ENCODE assay signal across 18 cellular contexts in genomic region chr1:7760245-7760644, GRCh38. TPM values are rescaled to one million over a fixed set of nuclear protein-coding genes. Genes with fewer than 3 reads are reported as not detected.
A peak's percentile ranks its signal among the peaks of the same experiment; 100 is the strongest.
DNase-seq lines count a peak whose midpoint lies in the region; ATAC-seq, FAIRE-seq and TF ChIP-seq lines count a peak whose summit lies in the region.
"Had no signal": no experiment of that assay in that cellular context is flagged by ENCODE, and none has a peak within 500 bp of the region (broad histone marks: within the 10 kb centered on the region; RNA-seq: fewer than 3 reads in every experiment).

No MANE protein-coding gene starts in this region.

- POLR2A ChIA-PET in endothelial cell of umbilical vein (lab: Charles Lee): no interaction called here

- H2AFZ ChIP-seq in endothelial cell of umbilical vein (ENCODE audit: low read depth, low read length): no peak overlapping the region

- peak overlapping the region; percentile 32 for H3K27ac ChIP-seq in VCaP
- H3K27ac ChIP-seq in endothelial cell of umbilical vein (ENCODE audit: insufficient read depth, low read depth, low read length): peak overlapping the region; percentile 43
- H3K27ac ChIP-seq in spleen: peak overlapping the region in 7 of 8 donors; percentile 8 to 69 (median 49)

- no peaks in the 10 kb centered on the region for H3K36me3 ChIP-seq in endothelial cell of umbilical vein (ENCODE audit: control insufficient read depth in 2 of 2, extremely low read depth in 1 of 2, insufficient read depth in 2 of 2, low read length in 2 of 2)
- no peaks in the 10 kb centered on the region for H3K36me3 ChIP-seq in spleen
- H3K36me3 ChIP-seq: MG63, Peyer's patch had no signal

- TF ChIP-seq CTCF in VCaP (conservative IDR thresholded peaks at IDR 0.05): no peak
- TF ChIP-seq CTCF in endothelial cell of umbilical vein (IDR thresholded peaks at IDR 0.05; ENCODE audit: extremely low read depth in 1 of 2, insufficient read depth in 1 of 2, low read depth in 1 of 2, low read length in 2 of 2): no peak
- TF ChIP-seq CTCF in spleen (IDR thresholded peaks at IDR 0.05 in 8 of 11, conservative IDR thresholded peaks at IDR 0.05 in 3 of 11): no peak

- no TSS peak for BruUV-seq in endothelial cell of umbilical vein (replicated peaks; lab: Mats Ljungman, UMichigan)

- H3K9me1 ChIP-seq in endothelial cell of umbilical vein (replicated peaks; ENCODE audit: control insufficient read depth, extremely low read depth, insufficient read depth, low read length): no peaks in the 10 kb centered on the region

- no peak for ATAC-seq in left colon
- ATAC-seq in activated CD4-positive, CD25-positive, alpha-beta regulatory T cell treated with anti-CD3 and anti-CD28 coated beads, Interleukin-2, amount 50 U/mL, for 24 hours: no peak

- H3K79me2 ChIP-seq in endothelial cell of umbilical vein (ENCODE audit: control insufficient read depth, insufficient read depth, low read length): no peaks in the 10 kb centered on the region

- H4K20me1 ChIP-seq in endothelial cell of umbilical vein (replicated peaks; ENCODE audit: control insufficient read depth, extremely low read depth, insufficient read depth, low read length): no peaks in the 10 kb centered on the region

- H3K9me3 ChIP-seq in endothelial cell of umbilical vein (replicated peaks; ENCODE audit: control insufficient read depth, insufficient read depth, low read length): no peaks in the 10 kb centered on the region
- H3K9me3 ChIP-seq in spleen: no peaks in the 10 kb centered on the region
- H3K9me3 ChIP-seq: MG63, Peyer's patch had no signal

- peak; percentile 38 for FAIRE-seq in endothelial cell of umbilical vein (lab: Jason Lieb, UNC)
- FAIRE-seq: H54 had no signal

- WGBS in spleen, 5 donors: 64 to 79% (median 76%) methylated on average over 6 of the region's 6 CpGs

- dilution Hi-C loops in endothelial cell of umbilical vein (cut with MboI; ENCODE audit: extremely low pct_ligation_motif_present, low sequenced_read_pairs): no loop called here

- DNase-seq in M059J (ENCODE audit: low read depth): peak; percentile 17
- DNase-seq in endothelial cell of umbilical vein (ENCODE audit: low read depth, low spot score): peak; percentile 55
- DNase-seq in spleen: no peak
- DNase-seq in GM19238 (ENCODE audit: insufficient read length, low spot score): no peak
- no peak for DNase-seq in left colon
- DNase-seq in iPS-NIHi11 (ENCODE audit: low spot score): no peak
- DNase-seq: ACHN, AML-193, COR-L47, MG63, NCI-H1092, NCI-H146, NCI-H2081 treated with DMSO at 0.1 percent for 48 hours, NCI-H524, Peyer's patch had no signal

- TF ChIP-seq POLR2A in endothelial cell of umbilical vein (IDR thresholded peaks at IDR 0.05; ENCODE audit: low read depth, low read length) (no peak), spleen (IDR thresholded peaks at IDR 0.05) (no peak)

- H3K4me2 ChIP-seq in endothelial cell of umbilical vein (ENCODE audit: insufficient read depth, low read length): peak overlapping the region; percentile 9

- no peaks in the 10 kb centered on the region for H3K27me3 ChIP-seq in endothelial cell of umbilical vein (ENCODE audit: control insufficient read depth in 2 of 2, insufficient read depth in 2 of 2, low read length in 2 of 2)
- H3K27me3 ChIP-seq in spleen (replicated peaks in 1 of 7): no peaks in the 10 kb centered on the region
- H3K27me3 ChIP-seq: MG63, Peyer's patch had no signal

- H3K9ac ChIP-seq in endothelial cell of umbilical vein (replicated peaks; ENCODE audit: extremely low read depth, insufficient read depth, low read length): no peak overlapping the region

- intact Hi-C loops in endothelial cell of umbilical vein (cut with micrococcal nuclease) (loop anchor here (10.0 kb wide), 1 partner anchor 215 kb away; no protein-coding TSS in a partner anchor), spleen (cut with DNase I; ENCODE audit: low total_unique reads) (no loop called here), left colon (cut with DNase I, micrococcal nuclease) (no loop called here)

- H3K4me3 ChIP-seq in endothelial cell of umbilical vein (replicated peaks in 1 of 3; ENCODE audit: insufficient read depth in 1 of 3, low read depth in 1 of 3, low read length in 3 of 3): no peak overlapping the region
- no peak overlapping the region for H3K4me3 ChIP-seq in spleen
- H3K4me3 ChIP-seq: MG63, Peyer's patch had no signal

- H3K4me1 ChIP-seq in endothelial cell of umbilical vein (ENCODE audit: control insufficient read depth, extremely low read depth, insufficient read depth, low read length) (no peaks in the 10 kb centered on the region), spleen (peaks cover 0 to 4% (median 0%) of the 10 kb centered on the region in 6 donors)
- H3K4me1 ChIP-seq: Peyer's patch had no signal

- CTCF ChIA-PET in endothelial cell of umbilical vein (lab: Charles Lee): interaction anchor here (1.4 to 4.7 kb wide), 2 partner anchors 9 to 91 kb away, joined by 3 to 52 read pairs; no protein-coding TSS in a partner anchor

TF ChIP-seq in endothelial cell of umbilical vein, 7 proteins besides CTCF, POLR2A, EP300 and RAD21:
- TF ChIP-seq POLR2AphosphoS5 (IDR thresholded peaks at IDR 0.05; ENCODE audit: insufficient read depth, low read depth, low read length) (no peak), MAX (IDR thresholded peaks at IDR 0.05; ENCODE audit: insufficient read depth, insufficient read length) (no peak), JUN (IDR thresholded peaks at IDR 0.05; ENCODE audit: borderline replicate concordance, insufficient read depth, insufficient read length, low read depth) (peak; percentile 25), FOS (IDR thresholded peaks at IDR 0.05; ENCODE audit: borderline replicate concordance, insufficient read depth, low read length) (no peak), MYC (IDR thresholded peaks at IDR 0.05; ENCODE audit: low read depth, low read length) (no peak)

RNA-seq across cellular contexts. Expression of gene VAMP3, which starts 10.9 kb away (rescaled TPM):
- 146 and 198 TPM in 2 replicates for total RNA-seq in M059J (2014; rRNA removed; shearing (Covaris generic))
- total RNA-seq in endothelial cell of umbilical vein: 137 and 148 TPM in 2 replicates
- 87.9 and 100 TPM in 2 replicates for polyA plus RNA-seq in endothelial cell of umbilical vein
- polyA plus RNA-seq in endothelial cell of umbilical vein (2011; cell fraction: cytosol; rRNA removed): 125 TPM in 2 replicates
- polyA plus RNA-seq in endothelial cell of umbilical vein (2011; cell fraction: nucleus; rRNA removed): 49.9 and 53.6 TPM in 2 replicates
- polyA plus RNA-seq in endothelial cell of umbilical vein (2012): 135 and 149 TPM in 2 replicates
- polyA minus RNA-seq in endothelial cell of umbilical vein: 93.3 and 99.7 TPM in 2 replicates
- 20.4 TPM for polyA minus RNA-seq in endothelial cell of umbilical vein (2011; cell fraction: cytosol; rRNA and poly(A)+ RNA removed)
- 24.6 and 35.9 TPM in 2 replicates for polyA minus RNA-seq in endothelial cell of umbilical vein (2011; cell fraction: nucleus; rRNA and poly(A)+ RNA removed)
- total RNA-seq in spleen: 100 to 1,000 TPM in 3 of 7 donors, 10 to 100 TPM in 4; 71.5 to 181 (median 90.6) TPM
- polyA plus RNA-seq in spleen: 10 to 100 TPM; 29.9 to 52.1 (median 31.1) TPM
- total RNA-seq in left colon: 100 to 1,000 TPM in 1 of 2 donors, 10 to 100 TPM in 1; 90.9 to 100 TPM

RNA-seq across cellular contexts. Expression of gene PER3, which starts 23.8 kb away (rescaled TPM):
- 10.5 and 16.8 TPM in 2 replicates for total RNA-seq in M059J (2014; rRNA removed; shearing (Covaris generic))
- 2.6 and 3.6 TPM in 2 replicates for total RNA-seq in endothelial cell of umbilical vein
- polyA plus RNA-seq in endothelial cell of umbilical vein: 2.3 and 2.5 TPM in 2 replicates
- 2.0 and 2.3 TPM in 2 replicates for polyA plus RNA-seq in endothelial cell of umbilical vein (2011; cell fraction: cytosol; rRNA removed)
- polyA plus RNA-seq in endothelial cell of umbilical vein (2011; cell fraction: nucleus; rRNA removed): 4.1 and 5.2 TPM in 2 replicates
- polyA plus RNA-seq in endothelial cell of umbilical vein (2012): 0.70 and 0.91 TPM in 2 replicates
- polyA minus RNA-seq in endothelial cell of umbilical vein: 5.4 and 6.0 TPM in 2 replicates
- 1.5 TPM for polyA minus RNA-seq in endothelial cell of umbilical vein (2011; cell fraction: cytosol; rRNA and poly(A)+ RNA removed)
- 5.1 and 5.6 TPM in 2 replicates for polyA minus RNA-seq in endothelial cell of umbilical vein (2011; cell fraction: nucleus; rRNA and poly(A)+ RNA removed)
- total RNA-seq in spleen: 10 to 100 TPM in 5 of 7 donors, 1 to 10 TPM in 2; 7.7 to 17.5 (median 14.1) TPM
- polyA plus RNA-seq in spleen: 1 to 10 TPM; 1.7 to 3.5 (median 3.2) TPM
- 1 to 10 TPM; 7.2 to 9.5 TPM for total RNA-seq in left colon

Comparison
In these comparisons a context has a peak if more than half of its experiments do, and no peak if none do; other contexts are left out.
1. DNase-seq: peak in M059J (single experiment) and endothelial cell of umbilical vein (single experiment); none in spleen (single experiment), GM19238 (single experiment), left colon (0 of 2) and iPS-NIHi11 (single experiment).
2. Peak in every context shown above with its lines, with median percentiles within 50 percentile points of each other: H3K27ac ChIP-seq.